ENCODE assay signal across 10 cellular contexts in genomic region chr12:129672110-129672509, GRCh38.
"Had no signal": no experiment of that assay in that cellular context is flagged by ENCODE, and none has a peak within 500 bp of the region (broad histone marks: within the 10 kb centered on the region; RNA-seq: fewer than 3 reads in every experiment).

No MANE protein-coding gene starts in this region.

- H3K27ac ChIP-seq: GM23248 had no signal

- DNase-seq: GM23248, GOT3, H7, H9, HCEC 1CT, HFFc6 had no signal

- H3K4me1 ChIP-seq: HAP-1 had no signal

- H3K9me3 ChIP-seq: HAP-1 had no signal

- H3K36me3 ChIP-seq: HAP-1 had no signal

- H3K4me3 ChIP-seq: GM23248, GM23338, HAP-1 had no signal

- FAIRE-seq: H1, H54 had no signal
